Comparison of ENCODE assay signal across 8 cellular contexts in genomic region chr2:222424281-222424728, GRCh38. TPM values are rescaled to one million over a fixed set of nuclear protein-coding genes. Genes with fewer than 3 reads are reported as not detected.
A peak's percentile ranks its signal among the peaks of the same experiment; 100 is the strongest.
DNase-seq lines count a peak whose midpoint lies in the region; ATAC-seq and TF ChIP-seq lines count a peak whose summit lies in the region.

Gene SGPP2 (plus strand): TSS chr2:222424543. CDS start chr2:222424603, 60 bp downstream.

- H3K9me3 Mint-ChIP-seq in GM23338 = no peaks in the 10 kb centered on the region

- peak within 1 kb of the TSS; percentile 84 for H3K4me2 ChIP-seq in GM23338

- no peak within 1 kb of the TSS for H3K9ac ChIP-seq in subcutaneous abdominal adipose tissue (ENCODE audit: low read length in 5 of 5)

- H3K27me3 ChIP-seq in GM23338 (ENCODE audit: insufficient read depth) (peaks cover 96% of the 10 kb centered on the region), right lobe of liver (peaks cover 0 to 11% of the 10 kb centered on the region in 2 donors), subcutaneous abdominal adipose tissue (ENCODE audit: control insufficient read depth in 5 of 5, insufficient read depth in 4 of 5, low read length in 5 of 5) (peaks cover 17 to 33% (median 20%) of the 10 kb centered on the region in 5 donors)

- no peak within 1 kb of the TSS for H3K27ac Mint-ChIP-seq in GM23338

- peak; percentile 42 for ATAC-seq in GM18498 (IDR thresholded peaks at IDR 0.05; ENCODE audit: unreplicated experiment)
- peak; percentile 85 for ATAC-seq in GM23338
- ATAC-seq in right lobe of liver = peak; percentile 45 to 69 (median 56)

- H3K9me3 ChIP-seq in right lobe of liver (no peaks in the 10 kb centered on the region), subcutaneous abdominal adipose tissue (ENCODE audit: control insufficient read depth in 5 of 5, low read length in 5 of 5) (no peaks in the 10 kb centered on the region)

- in situ Hi-C loops in T47D (cut with HindIII; ENCODE audit: low pct_unique_long_range_greater_than_20kb, low sequenced_read_pairs) = no loop called here

- H3K36me3 ChIP-seq in GM23338 (ENCODE audit: insufficient read depth) (no peaks in the 10 kb centered on the region), right lobe of liver (no peaks in the 10 kb centered on the region), subcutaneous abdominal adipose tissue (ENCODE audit: control insufficient read depth in 5 of 5, insufficient read depth in 5 of 5, low read length in 5 of 5) (no peaks in the 10 kb centered on the region)

- TF ChIP-seq POLR2A in right lobe of liver (IDR thresholded peaks at IDR 0.05) = no peak

- TF ChIP-seq CTCF in GM23338 (conservative IDR thresholded peaks at IDR 0.05; ENCODE audit: low read depth in 2 of 2) = 0 out of 4 replicates have a peak, but pooled peaks of 1 of the 2 experiments have one; percentile 5
- TF ChIP-seq CTCF in right lobe of liver (IDR thresholded peaks at IDR 0.05) = no peak

- no peaks in the 10 kb centered on the region for H3K79me2 ChIP-seq in GM23338 (replicated peaks; ENCODE audit: insufficient read depth)

- peaks cover 59% of the 10 kb centered on the region for H3K27me3 Mint-ChIP-seq in GM23338 (ENCODE audit: insufficient read depth, low read depth, poor library complexity)

- H3K27ac ChIP-seq in GM23338 (ENCODE audit: low read depth) (no peak within 1 kb of the TSS), right lobe of liver (no peak within 1 kb of the TSS), subcutaneous abdominal adipose tissue (ENCODE audit: low read depth, low read length) (no peak within 1 kb of the TSS)

- DNase-seq in GM23338 (ENCODE audit: low spot score) (peak; percentile 70), NCI-H526 treated with DMSO at 0.1 percent for 48 hours (lab: John Stamatoyannopoulos, UW) (peak; percentile 59), T47D (ENCODE audit: low read depth in 1 of 2, low spot score in 1 of 2) (peak; percentile 17 to 60), right lobe of liver (peak in 2 of 3 donors; percentile 21 to 54), activated gamma-delta T cell treated with Interleukin-2 at 50 U/mL for 16 hours (no peak), UCSD-AML1 (lab: John Stamatoyannopoulos, UW; ENCODE audit: unreplicated experiment) (no peak)

- H4K20me1 ChIP-seq in GM23338 (replicated peaks; ENCODE audit: insufficient read depth) = peaks cover 10% of the 10 kb centered on the region

- H3F3A ChIP-seq in GM23338 (replicated peaks; ENCODE audit: low read depth) = no peaks in the 10 kb centered on the region

- WGBS in right lobe of liver (ENCODE audit: insufficient coverage, low coverage, low lambda C conversion rate, missing lambda C conversion rate) = no CpG with 5 or more reads among the region's 61 CpGs

- peak within 1 kb of the TSS; percentile 87 for H2AFZ ChIP-seq in GM23338

- H3K9me2 ChIP-seq in GM23338 (ENCODE audit: insufficient read depth) = no peaks in the 10 kb centered on the region

- peak within 1 kb of the TSS; percentile 66 for H3K4me3 ChIP-seq in GM23338
- H3K4me3 ChIP-seq in right lobe of liver = peak within 1 kb of the TSS; percentile 25 to 49 (median 32)
- peak within 1 kb of the TSS; percentile 16 to 61 (median 36) for H3K4me3 ChIP-seq in subcutaneous abdominal adipose tissue (ENCODE audit: low read depth in 1 of 5, low read length in 5 of 5)

- H3K4me3 Mint-ChIP-seq in GM23338 = peak within 1 kb of the TSS; percentile 85

- no peaks in the 10 kb centered on the region for H3K36me3 Mint-ChIP-seq in GM23338 (ENCODE audit: low read depth)

- H3K4me1 Mint-ChIP-seq in GM23338 = peaks cover 19% of the 10 kb centered on the region; the same call in 2 of the 3 replicates

- intact Hi-C loops in right lobe of liver (cut with DNase I) = no loop called here

- H3K4me1 ChIP-seq in GM23338 (ENCODE audit: insufficient read depth) = peaks cover 11% of the 10 kb centered on the region; the same call in 1 of the 2 replicates
- peaks cover 0 to 6% (median 0%) of the 10 kb centered on the region in 4 donors for H3K4me1 ChIP-seq in right lobe of liver
- peaks cover 0 to 19% (median 7%) of the 10 kb centered on the region in 5 donors for H3K4me1 ChIP-seq in subcutaneous abdominal adipose tissue (ENCODE audit: control insufficient read depth in 5 of 5, insufficient read depth in 5 of 5, low read length in 5 of 5)

TF ChIP-seq in GM23338, 12 proteins besides CTCF, POLR2A, EP300 and RAD21:
- TF ChIP-seq CREB1 (CRISPR knock-in tag; IDR thresholded peaks at IDR 0.05; ENCODE audit: low read depth) (peak; percentile 45; the same call in 1 of the 2 replicates), ZNF331 (CRISPR knock-in tag; IDR thresholded peaks at IDR 0.05; ENCODE audit: low read depth) (no peak)

RNA-seq across cellular contexts. Expression of gene SGPP2, which starts in this region (rescaled TPM):
- total RNA-seq in GM23338 (2014; rRNA removed; shearing (Covaris generic)) = not detected in 2 replicates
- polyA plus RNA-seq in GM23338 (2016; fragmentation: Nextera tagmentation; extraction: Ambion mirVana) = 0.08 and 0.09 TPM in 2 replicates
- under 1 TPM; 0.14 to 0.25 (median 0.18) TPM for total RNA-seq in right lobe of liver

Comparison
In these comparisons a context has a peak if more than half of its experiments do, and no peak if none do; other contexts are left out.
1. Peak in DNase-seq, ATAC-seq, H3K4me3 ChIP-seq and H3K4me2 ChIP-seq in GM23338; RNA of the gene not detected or under 1 TPM.
2. Peak in DNase-seq, ATAC-seq and H3K4me3 ChIP-seq in right lobe of liver; RNA of the gene not detected or under 1 TPM.
3. DNase-seq: peak in NCI-H526 treated with DMSO at 0.1 percent for 48 hours (single experiment) and T47D (2 of 2); none in activated gamma-delta T cell treated with Interleukin-2 at 50 U/mL for 16 hours (single experiment) and UCSD-AML1 (single experiment).
4. Peak in every context shown above with its lines, with median percentiles within 50 percentile points of each other: ATAC-seq and H3K4me3 ChIP-seq.